19 cellular contexts compared by ENCODE assay signal in the genomic region with DNA sequence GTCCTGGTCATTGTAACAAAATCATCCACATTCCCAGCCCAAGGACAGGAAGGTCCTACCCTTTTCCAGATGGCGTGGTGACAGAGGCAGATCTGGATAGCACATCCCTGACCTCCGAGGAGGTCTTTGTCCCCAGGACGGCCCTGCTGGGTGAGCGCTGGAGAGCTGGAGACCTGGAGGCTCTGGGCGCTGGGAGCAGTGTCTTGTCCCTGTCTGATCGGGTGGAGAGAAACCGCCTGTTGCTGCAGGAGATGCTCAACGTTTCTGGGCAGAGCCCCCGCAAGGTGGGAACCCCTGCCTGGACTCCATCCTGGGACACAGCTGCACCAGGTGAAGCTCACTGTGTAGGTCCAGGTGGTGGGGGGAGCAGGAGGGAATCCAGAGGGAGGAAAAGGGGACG. TPM values are rescaled to one million over a fixed set of nuclear protein-coding genes. Genes with fewer than 3 reads are reported as not detected.
DNase-seq lines count a peak whose midpoint lies in the region; ATAC-seq, FAIRE-seq and TF ChIP-seq lines count a peak whose summit lies in the region.
"Had no signal": no experiment of that assay in that cellular context is flagged by ENCODE, and none has a peak within 500 bp of the region (broad histone marks: within the 10 kb centered on the region; RNA-seq: fewer than 3 reads in every experiment).

No MANE protein-coding gene starts in this region.

- H3K56ac ChIP-seq in H1 (replicated peaks; ENCODE audit: insufficient read length, low read depth, low read length), result no peak overlapping the region

- no peak overlapping the region for H2BK5ac ChIP-seq in H1 (ENCODE audit: low read depth, low read length)
- H2BK5ac ChIP-seq in neuronal stem cell (ENCODE audit: low read length), result peak overlapping the region; percentile 16

- TF ChIP-seq EP300 in H1 (IDR thresholded peaks at IDR 0.05; ENCODE audit: borderline replicate concordance in 1 of 2, low read depth in 2 of 2, low read length in 2 of 2), result no peak

- H3K27ac ChIP-seq in HEK293 (ENCODE audit: extremely low read depth, low read depth, low read length), result no peak overlapping the region
- no peak overlapping the region for H3K27ac ChIP-seq in H1 (ENCODE audit: low read depth, low read length)
- no peak overlapping the region for H3K27ac ChIP-seq in neuronal stem cell (replicated peaks; ENCODE audit: low read length)
- H3K27ac ChIP-seq: A549 had no signal

- POLR2A ChIA-PET in HEK293 (lab: Yijun Ruan, JAX) (no interaction called here), H1 (lab: Charles Lee; ENCODE audit: partially characterized antibody) (interaction anchor here (1.0 to 2.3 kb wide), 3 partner anchors 8 to 19 kb away, joined by 3 to 8 read pairs (median 4); no protein-coding TSS in a partner anchor)

- H3K9me3 ChIP-seq in HEK293 (ENCODE audit: control insufficient read depth, insufficient read depth, low read depth, low read length) (no peaks in the 10 kb centered on the region), H1 (ENCODE audit: insufficient read depth in 2 of 2, low read depth in 1 of 2, low read length in 1 of 2) (no peaks in the 10 kb centered on the region), neuronal stem cell (replicated peaks in 1 of 2; ENCODE audit: control insufficient read depth in 2 of 2, insufficient read depth in 1 of 2, low read depth in 1 of 2, low read length in 2 of 2) (peaks cover 0 to 6% of the 10 kb centered on the region in 2 donors)
- H3K9me3 ChIP-seq: A549 had no signal

- no peaks in the 10 kb centered on the region for H4K20me1 ChIP-seq in H1 (replicated peaks in 1 of 2; ENCODE audit: control insufficient read depth in 1 of 2, insufficient read depth in 2 of 2, low read length in 2 of 2)

- FAIRE-seq in H1 (lab: Jason Lieb, UNC), result no peak
- FAIRE-seq: A549, D721Med, G401.6, GM12892, GM19239 had no signal

- 85% methylated on average over 9 of the region's 10 CpGs; no CpG with 5 or more reads in 1 of the 2 experiments for WGBS in H1 (ENCODE audit: extremely low coverage in 1 of 2, insufficient coverage in 1 of 2, insufficient read length in 1 of 2, insufficient replicate concordance in 2 of 2, low coverage in 1 of 2, low lambda C conversion rate in 2 of 2, missing lambda C conversion rate in 1 of 2), 2 experiments
- no CpG with 5 or more reads among the region's 10 CpGs for WGBS in neuronal stem cell (ENCODE audit: extremely low coverage in 2 of 2, insufficient read length in 2 of 2, insufficient replicate concordance in 1 of 2), 2 donors

- H3K9ac ChIP-seq in H1 (replicated peaks in 1 of 4; ENCODE audit: extremely low read depth in 1 of 4, low read depth in 3 of 4, low read length in 3 of 4) (no peak overlapping the region), neuronal stem cell (ENCODE audit: low read depth, low read length, poor library complexity) (no peak overlapping the region)

- H2AFZ ChIP-seq in H1 (ENCODE audit: low read length), result no peak overlapping the region
- no peak overlapping the region for H2AFZ ChIP-seq in neuronal stem cell (ENCODE audit: low read length)

- H2BK120ac ChIP-seq in H1 (replicated peaks; ENCODE audit: low read depth, low read length) (no peak overlapping the region), neuronal stem cell (ENCODE audit: low read depth, low read length) (peak overlapping the region; percentile 57)

- H3K79me1 ChIP-seq in H1 (ENCODE audit: low read depth, low read length) (no peaks in the 10 kb centered on the region), neuronal stem cell (ENCODE audit: low read depth, low read length) (no peaks in the 10 kb centered on the region)

- H3K14ac ChIP-seq in H1 (ENCODE audit: insufficient read length), result no peak overlapping the region
- no peak overlapping the region for H3K14ac ChIP-seq in neuronal stem cell (ENCODE audit: low read length)

- peaks cover 0 to 1% (median 0%) of the 10 kb centered on the region in 4 experiments; a peak in 3 of 7 replicates for H3K27me3 ChIP-seq in H1 (replicated peaks in 1 of 4; ENCODE audit: control insufficient read depth in 3 of 4, extremely low read depth in 1 of 4, insufficient read depth in 3 of 4, low read length in 3 of 4)
- H3K27me3 ChIP-seq in neuronal stem cell (ENCODE audit: control insufficient read depth in 3 of 3, insufficient read depth in 3 of 3, low read depth in 1 of 3, low read length in 3 of 3), result peaks cover 0 to 23% (median 4%) of the 10 kb centered on the region in 3 experiments

- TF ChIP-seq RAD21 in H1 (IDR thresholded peaks at IDR 0.05 in 1 of 2, conservative IDR thresholded peaks at IDR 0.05 in 1 of 2; ENCODE audit: low read depth in 2 of 2, low read length in 2 of 2), result no peak

- no peak overlapping the region for H2BK20ac ChIP-seq in H1 (ENCODE audit: low read length)

- H3K4me1 ChIP-seq in HEK293 (ENCODE audit: control insufficient read depth, insufficient read depth, low read length), result no peaks in the 10 kb centered on the region
- peaks cover under 1 to 6% (median 3%) of the 10 kb centered on the region in 4 experiments for H3K4me1 ChIP-seq in H1 (replicated peaks in 1 of 4; ENCODE audit: control insufficient read depth in 3 of 4, insufficient read depth in 4 of 4, low read length in 3 of 4)
- peaks cover 11 to 17% of the 10 kb centered on the region in 2 donors for H3K4me1 ChIP-seq in neuronal stem cell (ENCODE audit: control insufficient read depth in 2 of 2, insufficient read depth in 1 of 2, low read depth in 1 of 2, low read length in 2 of 2)
- H3K4me1 ChIP-seq: A549 had no signal

- H3K23ac ChIP-seq in H1 (ENCODE audit: insufficient read length) (no peak overlapping the region), neuronal stem cell (ENCODE audit: low read depth, low read length, poor library complexity) (no peak overlapping the region)

- H3K36me3 ChIP-seq in HEK293 (ENCODE audit: control insufficient read depth in 2 of 2, insufficient read depth in 1 of 2, low read length in 2 of 2) (no peaks in the 10 kb centered on the region), H1 (ENCODE audit: control insufficient read depth in 2 of 4, insufficient read depth in 4 of 4, low read length in 3 of 4) (no peaks in the 10 kb centered on the region), neuronal stem cell (replicated peaks in 1 of 2; ENCODE audit: control insufficient read depth in 2 of 2, insufficient read depth in 2 of 2, low read length in 2 of 2) (no peaks in the 10 kb centered on the region)

- H4K5ac ChIP-seq in H1 (ENCODE audit: insufficient read length, low read depth, low read length), result no peak overlapping the region

- no peaks in the 10 kb centered on the region for H3K79me2 ChIP-seq in H1 (ENCODE audit: control insufficient read depth in 1 of 2, insufficient read depth in 2 of 2, low read length in 2 of 2)

- H2BK15ac ChIP-seq in H1 (ENCODE audit: low read length) (no peak overlapping the region), neuronal stem cell (ENCODE audit: low read length) (peak overlapping the region; percentile 35)

- H3K4me3 ChIP-seq in HEK293 (ENCODE audit: low read depth, low read length), result no peak overlapping the region
- no peak overlapping the region for H3K4me3 ChIP-seq in H1 (ENCODE audit: extremely low read depth in 1 of 4, insufficient read depth in 2 of 4, low read depth in 3 of 4, low read length in 4 of 4)
- H3K4me3 ChIP-seq in neuronal stem cell (ENCODE audit: low read length in 2 of 2), result no peak overlapping the region
- H3K4me3 ChIP-seq: A549 had no signal

- no peak overlapping the region for H3K4me2 ChIP-seq in H1 (ENCODE audit: insufficient read depth in 1 of 2, low read depth in 2 of 2, low read length in 2 of 2)
- no peak overlapping the region for H3K4me2 ChIP-seq in neuronal stem cell (ENCODE audit: insufficient read depth, low read length, poor library complexity, severe bottlenecking)
- H3K4me2 ChIP-seq: A549 had no signal

- CTCF ChIA-PET in HEK293 (lab: Yijun Ruan, JAX), result no interaction called here
- CTCF ChIA-PET in H1 (lab: Charles Lee; ENCODE audit: partially characterized antibody), result interaction anchor here (0.6 to 4.2 kb wide), 18 partner anchors 9 to 439 kb away, joined by 3 to 28 read pairs (median 4); no protein-coding TSS in a partner anchor

- H4K8ac ChIP-seq in H1 (ENCODE audit: extremely low read depth, insufficient read depth, low read length), result no peak overlapping the region
- no peak overlapping the region for H4K8ac ChIP-seq in neuronal stem cell (ENCODE audit: low read depth, low read length)

- H4K91ac ChIP-seq in H1 (replicated peaks; ENCODE audit: insufficient read length, low read length) (no peak overlapping the region), neuronal stem cell (ENCODE audit: low read depth, low read length, poor library complexity) (no peak overlapping the region)

- H3K4ac ChIP-seq in H1 (replicated peaks; ENCODE audit: insufficient read length, low read depth, low read length) (no peak overlapping the region), neuronal stem cell (ENCODE audit: low read length) (no peak overlapping the region)

- no peak for TF ChIP-seq CTCF in GM10266 (IDR thresholded peaks at IDR 0.05; ENCODE audit: control insufficient read depth, insufficient read depth, low read depth, missing control alignments)
- TF ChIP-seq CTCF in HEK293 (tag by site-specific recombination; IDR thresholded peaks at IDR 0.05), result no peak
- no peak for TF ChIP-seq CTCF in H1 (IDR thresholded peaks at IDR 0.05; ENCODE audit: control extremely low read depth in 1 of 3, insufficient read depth in 1 of 3, low read depth in 1 of 3, low read length in 3 of 3)

- DNase-seq in GM10266 (ENCODE audit: extremely low spot score) (peak; percentile 22), H1 (ENCODE audit: low read depth in 1 of 2, low spot score in 2 of 2) (no peak), neuronal stem cell (ENCODE audit: low spot score) (no peak), NCI-H146 treated with DMSO at 0.1 percent for 48 hours (lab: John Stamatoyannopoulos, UW; ENCODE audit: unreplicated experiment) (no peak), SIG-M5 (lab: John Stamatoyannopoulos, UW) (no peak)
- DNase-seq: CD8-positive, alpha-beta T cell; COR-L47; DMS153; DMS79 treated with DMSO at 0.1 percent for 48 hours; EL had no signal

- ATAC-seq in HG03280 (IDR thresholded peaks at IDR 0.05; ENCODE audit: unreplicated experiment), result no peak
- ATAC-seq: CD8-positive, alpha-beta T cell had no signal

- H3K23me2 ChIP-seq in H1 (ENCODE audit: low read depth, low read length), result peaks cover 13% of the 10 kb centered on the region; the same call in 1 of the 2 replicates

- no peak overlapping the region; the same call in 1 of the 2 replicates for H2AK5ac ChIP-seq in H1 (ENCODE audit: low read depth, low read length)
- H2AK5ac ChIP-seq in neuronal stem cell (ENCODE audit: low read depth, low read length), result peak overlapping the region; percentile 56

- TF ChIP-seq POLR2A in H1 (IDR thresholded peaks at IDR 0.05; ENCODE audit: control extremely low read depth in 1 of 2, low read depth in 2 of 2, low read length in 2 of 2), result no peak

- H2BK12ac ChIP-seq in H1 (ENCODE audit: low read depth, low read length), result 0 out of 2 replicates have a peak overlapping the region, but pooled peaks have one; percentile 17
- no peak overlapping the region for H2BK12ac ChIP-seq in neuronal stem cell (ENCODE audit: low read length)

- H3K18ac ChIP-seq in H1 (ENCODE audit: extremely low read depth, low read length) (peak overlapping the region; percentile 19; the same call in 1 of the 2 replicates), neuronal stem cell (ENCODE audit: low read length) (no peak overlapping the region)

RNA-seq across cellular contexts. Expression of a gene that starts 4.1 kb away (rescaled TPM):
- 2.6 and 3.1 TPM in 2 replicates for total RNA-seq in H1 (2021; fragmentation: NEBNext Ultra II Directional; extraction: Animal tissue kit (Norgen Biotek cat#: 25700))
- polyA plus RNA-seq in H1 (2011; rRNA removed), result 1.3 and 1.9 TPM in 2 replicates
- polyA plus RNA-seq in H1 (2011; cell fraction: cytosol; rRNA removed), result 1.8 TPM
- polyA plus RNA-seq in H1 (2011; cell fraction: nucleus; rRNA removed), result 2.7 TPM
- polyA plus RNA-seq in H1 (2012, experiment 1 of 2), result 1.0 to 2.5 TPM (median 1.8 TPM) in 4 replicates
- polyA plus RNA-seq in H1 (2012, experiment 2 of 2), result 1.8 TPM
- polyA plus RNA-seq in H1 (2013, experiment 1 of 2), result 1.8 TPM
- polyA plus RNA-seq in H1 (2013, experiment 2 of 2), result 0.81 TPM
- 1.0 and 1.6 TPM in 2 replicates for polyA minus RNA-seq in H1 (2011; rRNA and poly(A)+ RNA removed)
- 1.8 TPM for polyA minus RNA-seq in H1 (2011; cell fraction: cytosol; rRNA and poly(A)+ RNA removed)
- polyA minus RNA-seq in H1 (2011; cell fraction: nucleus; rRNA and poly(A)+ RNA removed), result 3.0 TPM
- polyA plus RNA-seq in neuronal stem cell (2013, experiment 1 of 2), result 3.4 TPM
- 3.7 TPM for polyA plus RNA-seq in neuronal stem cell (2013, experiment 2 of 2)
- total RNA-seq: HT-29 had no signal
- polyA plus RNA-seq: CD14-positive monocyte had no signal
